In the genomic region with DNA sequence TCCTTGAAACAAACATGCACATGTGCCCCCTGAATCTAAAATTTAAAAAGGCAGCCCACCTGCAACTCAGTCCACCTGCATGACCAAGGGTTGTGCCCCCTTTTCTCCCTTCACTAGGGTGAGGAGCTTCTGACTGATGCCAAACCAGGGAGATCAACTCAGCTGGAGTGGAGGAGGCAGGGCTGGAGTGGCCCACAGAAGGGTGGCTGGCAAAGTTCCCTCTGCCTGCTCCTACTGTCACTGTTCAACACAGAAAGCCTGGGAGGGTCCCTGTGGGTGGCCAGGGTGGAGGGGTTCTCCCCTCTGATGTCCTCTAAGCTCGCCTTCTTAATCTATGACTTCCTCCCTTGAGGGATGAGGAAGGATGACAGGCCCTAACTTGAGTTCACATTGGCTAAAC, we compare ENCODE assay signal across 16 cellular contexts. TPM values are rescaled to one million over a fixed set of nuclear protein-coding genes. Genes with fewer than 3 reads are reported as not detected.
"Had no signal": no experiment of that assay in that cellular context is flagged by ENCODE, and none has a peak within 500 bp of the region (broad histone marks: within the 10 kb centered on the region; RNA-seq: fewer than 3 reads in every experiment).

No MANE protein-coding gene starts in this region.

- H3K27me3 ChIP-seq: thyroid gland had no signal

- H3K4me3 ChIP-seq: SK-N-MC, thyroid gland had no signal

- H3K27ac ChIP-seq: epithelial cell of prostate, SK-N-MC, thyroid gland had no signal

- H3K9me3 ChIP-seq: thyroid gland had no signal

- H3K27ac Mint-ChIP-seq: activated T-helper 17 cell treated with anti-CD3 and anti-CD28 coated beads, Interleukin-2, amount 50 U/mL, for 72 hours had no signal

- ATAC-seq: activated T-helper 17 cell treated with anti-CD3 and anti-CD28 coated beads, Interleukin-2, amount 50 U/mL, for 72 hours; effector memory CD8-positive, alpha-beta T cell had no signal

- H3K4me1 Mint-ChIP-seq: activated T-helper 17 cell treated with anti-CD3 and anti-CD28 coated beads, Interleukin-2, amount 50 U/mL, for 72 hours had no signal

- DNase-seq: activated CD4-positive, alpha-beta T cell treated with anti-CD3 and anti-CD28 coated beads, Interleukin-2, amount 50 U/mL, for 4 hours; dermis blood vessel endothelial cell; effector memory CD8-positive, alpha-beta T cell; foreskin melanocyte; kidney glomerular epithelial cell; stimulated activated CD4-positive, alpha-beta T cell treated with anti-CD3 and anti-CD28 coated beads, Interleukin-12 subunit alpha, Interleukin-12 subunit beta, amount 100 ng/mL, for 4 hours; thyroid gland had no signal

- H3K36me3 ChIP-seq: thyroid gland had no signal

- H3K4me3 Mint-ChIP-seq: activated T-helper 17 cell treated with anti-CD3 and anti-CD28 coated beads, Interleukin-2, amount 50 U/mL, for 72 hours; effector memory CD8-positive, alpha-beta T cell; neural crest cell had no signal

- H3K9me3 Mint-ChIP-seq: activated T-helper 17 cell treated with anti-CD3 and anti-CD28 coated beads, Interleukin-2, amount 50 U/mL, for 72 hours; effector memory CD8-positive, alpha-beta T cell; neural crest cell had no signal

- H3K27me3 Mint-ChIP-seq: activated T-helper 17 cell treated with anti-CD3 and anti-CD28 coated beads, Interleukin-2, amount 50 U/mL, for 72 hours; effector memory CD8-positive, alpha-beta T cell had no signal

RNA-seq across cellular contexts. Expression of a gene that starts 55.7 kb away (rescaled TPM):
- total RNA-seq: activated T-helper 17 cell treated with anti-CD3 and anti-CD28 coated beads, Interleukin-2, amount 50 U/mL, for 72 hours; cerebellum; dermis blood vessel endothelial cell; fibroblast of lung; lower leg skin; neural crest cell; osteoblast; thyroid gland had no signal
- polyA plus RNA-seq: aorta, fibroblast of lung had no signal
